Comparison of ENCODE assay signal across 10 cellular contexts in the genomic region with DNA sequence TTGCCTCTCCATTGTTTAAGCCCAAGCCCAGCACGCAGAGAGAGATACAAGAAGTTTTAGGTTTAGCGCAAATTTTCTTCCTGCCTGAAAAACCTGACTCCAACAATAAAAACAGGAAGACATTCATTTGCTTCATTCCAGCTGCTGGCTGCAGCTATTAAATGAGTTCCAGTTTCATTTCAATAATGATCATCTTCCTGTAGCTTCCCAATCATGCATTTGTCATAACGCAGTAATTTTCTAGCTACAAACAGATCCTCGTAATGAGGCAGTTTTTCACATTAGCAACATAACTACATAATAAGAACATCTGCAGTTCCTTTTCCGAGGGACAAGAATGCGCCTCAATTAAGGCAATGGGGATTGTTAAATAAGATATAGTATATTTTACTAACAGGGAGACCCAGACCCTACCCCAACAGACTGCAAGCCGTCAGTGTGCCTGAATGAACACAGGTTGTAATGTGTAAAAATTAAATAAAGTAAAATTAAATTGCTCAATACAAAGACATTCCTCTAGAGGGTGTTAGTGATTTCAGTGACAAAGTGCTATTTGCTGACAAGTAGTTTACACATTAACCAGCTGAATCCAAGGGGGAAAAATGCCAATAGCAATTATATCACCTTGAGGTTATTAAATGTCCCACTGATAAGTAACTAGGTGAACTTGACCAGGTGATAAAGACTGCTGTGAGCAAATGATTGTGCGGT.
DNase-seq lines count a peak whose midpoint lies in the region; ATAC-seq, FAIRE-seq and TF ChIP-seq lines count a peak whose summit lies in the region.
"Had no signal": no experiment of that assay in that cellular context is flagged by ENCODE, and none has a peak within 500 bp of the region (broad histone marks: within the 10 kb centered on the region; RNA-seq: fewer than 3 reads in every experiment).

No MANE protein-coding gene starts in this region.

- POLR2A ChIA-PET in MCF 10A (lab: Yijun Ruan, JAX) = interaction anchor here (0.7 to 1.5 kb wide), 3 partner anchors 256 to 277 kb away, joined by 3 to 12 read pairs (median 4); partner anchors contain the start of gene C10orf143

- FAIRE-seq in GM12891 (lab: Jason Lieb, UNC) = no peak

- CTCF ChIA-PET in MCF 10A (lab: Yijun Ruan, JAX) (interaction anchor here (0.6 to 4.0 kb wide), 30 partner anchors 8 to 1645 kb away, joined by 3 to 31 read pairs (median 4); partner anchors contain the start of gene C10orf143), mammary epithelial cell (lab: Charles Lee; ENCODE audit: low non-redundant PET) (no interaction called here)

- H3K4me1 Mint-ChIP-seq in MCF 10A (ENCODE audit: insufficient read depth, unreplicated experiment) = no peaks in the 10 kb centered on the region
- H3K4me1 Mint-ChIP-seq: CD4-positive, CD25-positive, alpha-beta regulatory T cell had no signal

- no peak overlapping the region for H3K4me2 ChIP-seq in mammary epithelial cell (ENCODE audit: insufficient read depth, low read depth, low read length)
- H3K4me2 ChIP-seq in hepatocyte = peak overlapping the region; percentile 63

- intact Hi-C loops in MCF 10A (cut with micrococcal nuclease) (loop anchor here (1.0 to 10.0 kb wide), 3 partner anchors 191 to 273 kb away; no protein-coding TSS in a partner anchor), mammary epithelial cell (cut with micrococcal nuclease) (no loop called here)

- in situ Hi-C loops in mammary epithelial cell (cut with MboI; ENCODE audit: low sequenced_read_pairs in 2 of 2) = no loop called here

- ATAC-seq in upper lobe of left lung (ENCODE audit: low FRiP score in 2 of 2) = no peak

- H3K9me3 Mint-ChIP-seq in MCF 10A (ENCODE audit: unreplicated experiment) = peaks cover 5% of the 10 kb centered on the region
- H3K9me3 Mint-ChIP-seq: CD4-positive, CD25-positive, alpha-beta regulatory T cell had no signal

- TF ChIP-seq CTCF in MCF 10A (IDR thresholded peaks at IDR 0.05; ENCODE audit: unreplicated experiment) = peak; percentile 13
- TF ChIP-seq CTCF in mammary epithelial cell (conservative IDR thresholded peaks at IDR 0.05 in 1 of 2, IDR thresholded peaks at IDR 0.05 in 1 of 2; ENCODE audit: extremely low read depth in 1 of 2, insufficient read depth in 1 of 2, low read depth in 1 of 2, low read length in 2 of 2) = no peak
- peak in 4 of 6 experiments; percentile 23 to 69 (median 62) for TF ChIP-seq CTCF in Peyer's patch (IDR thresholded peaks at IDR 0.05)
- peak; percentile 43 for TF ChIP-seq CTCF in hepatocyte (IDR thresholded peaks at IDR 0.05; ENCODE audit: poor library complexity)
- TF ChIP-seq CTCF in upper lobe of left lung (IDR thresholded peaks at IDR 0.05) = peak in 4 of 6 experiments; percentile 11 to 39 (median 26)

- H3K4me3 ChIP-seq in mammary epithelial cell (replicated peaks in 1 of 3; ENCODE audit: insufficient read depth in 1 of 3, low read depth in 2 of 3, low read length in 3 of 3) = no peak overlapping the region
- H3K4me3 ChIP-seq in Peyer's patch = peak overlapping the region in 2 of 4 donors; percentile 13 to 26
- H3K4me3 ChIP-seq in hepatocyte = no peak overlapping the region
- H3K4me3 ChIP-seq in upper lobe of left lung = peak overlapping the region in 1 of 4 donors; percentile 17
- H3K4me3 ChIP-seq: SJSA1 had no signal

- H3K27ac ChIP-seq in mammary epithelial cell (ENCODE audit: insufficient read depth, low read depth, low read length) (no peak overlapping the region), Peyer's patch (no peak overlapping the region), hepatocyte (peak overlapping the region; percentile 18), upper lobe of left lung (no peak overlapping the region)
- H3K27ac ChIP-seq: SJSA1 had no signal

- H3K27me3 Mint-ChIP-seq in MCF 10A (ENCODE audit: insufficient read depth, unreplicated experiment) = no peaks in the 10 kb centered on the region

- H3K27me3 ChIP-seq in mammary epithelial cell (ENCODE audit: insufficient read depth, low read length) (no peaks in the 10 kb centered on the region), Peyer's patch (no peaks in the 10 kb centered on the region), hepatocyte (peaks cover 5% of the 10 kb centered on the region), upper lobe of left lung (no peaks in the 10 kb centered on the region)
- H3K27me3 ChIP-seq: SJSA1 had no signal

- H4K20me1 ChIP-seq in mammary epithelial cell (ENCODE audit: insufficient read depth, low read length) (no peaks in the 10 kb centered on the region), hepatocyte (ENCODE audit: insufficient read depth, poor library complexity, severe bottlenecking) (no peaks in the 10 kb centered on the region)

- no peaks in the 10 kb centered on the region for H3K36me3 Mint-ChIP-seq in MCF 10A (ENCODE audit: insufficient read depth, unreplicated experiment)
- H3K36me3 Mint-ChIP-seq: CD4-positive, CD25-positive, alpha-beta regulatory T cell had no signal

- no peaks in the 10 kb centered on the region for H3K9me2 ChIP-seq in hepatocyte (replicated peaks; ENCODE audit: insufficient read depth)

- no peaks in the 10 kb centered on the region for H3K79me2 ChIP-seq in mammary epithelial cell (ENCODE audit: insufficient read depth, low read length)
- H3K79me2 ChIP-seq in hepatocyte = no peaks in the 10 kb centered on the region

- H3K9me3 ChIP-seq in mammary epithelial cell (replicated peaks; ENCODE audit: insufficient read depth, low read length) (peaks cover 43% of the 10 kb centered on the region), Peyer's patch (peaks cover 0 to 3% (median 0%) of the 10 kb centered on the region in 4 donors), hepatocyte (ENCODE audit: low read depth) (no peaks in the 10 kb centered on the region), upper lobe of left lung (peaks cover 0 to 6% (median 0%) of the 10 kb centered on the region in 4 donors)

- no peak for TF ChIP-seq EP300 in upper lobe of left lung (IDR thresholded peaks at IDR 0.05)

- H3K9ac ChIP-seq in mammary epithelial cell (ENCODE audit: insufficient read depth, low read length) = no peak overlapping the region

- WGBS in mammary epithelial cell (ENCODE audit: low coverage, missing lambda C conversion rate) = 62% methylated on average over 8 of the region's 8 CpGs
- 41% methylated on average over 8 of the region's 8 CpGs for WGBS in hepatocyte (ENCODE audit: low lambda C conversion rate, missing lambda C conversion rate)
- WGBS in upper lobe of left lung, 2 donors = 29 to 30% methylated on average over 8 of the region's 8 CpGs

- dilution Hi-C loops in mammary epithelial cell (cut with HindIII; ENCODE audit: low sequenced_read_pairs) = no loop called here

- DNase-seq in MCF 10A (ENCODE audit: unreplicated experiment) (peak; percentile 5), mammary epithelial cell (no peak), Peyer's patch (no peak), hepatocyte (ENCODE audit: low spot score) (peak; percentile 64), upper lobe of left lung (no peak), anterior cingulate cortex (lab: John Stamatoyannopoulos, UW) (no peak), GM12891 (ENCODE audit: insufficient read length, low spot score) (no peak), NCI-H2107 (lab: John Stamatoyannopoulos, UW) (no peak)
- DNase-seq: CD4-positive, CD25-positive, alpha-beta regulatory T cell had no signal

- no peak overlapping the region for H3K4me3 Mint-ChIP-seq in MCF 10A (ENCODE audit: unreplicated experiment)
- H3K4me3 Mint-ChIP-seq: CD4-positive, CD25-positive, alpha-beta regulatory T cell had no signal

- BruUV-seq in MCF 10A (replicated peaks; lab: Mats Ljungman, UMichigan) = no TSS peak
- BruUV-seq in mammary epithelial cell (replicated peaks; lab: Mats Ljungman, UMichigan) = no TSS peak

- TF ChIP-seq POLR2A in Peyer's patch (IDR thresholded peaks at IDR 0.05) = no peak
- no peak for TF ChIP-seq POLR2A in upper lobe of left lung (IDR thresholded peaks at IDR 0.05)
- no peak for TF ChIP-seq POLR2A in GM12891 (IDR thresholded peaks at IDR 0.05; ENCODE audit: low read depth, low read length)

- H2AFZ ChIP-seq in mammary epithelial cell (ENCODE audit: low read depth, low read length) (no peak overlapping the region), hepatocyte (peak overlapping the region; percentile 17)

- H3K27ac Mint-ChIP-seq in MCF 10A (ENCODE audit: low read depth, unreplicated experiment) = no peak overlapping the region
- H3K27ac Mint-ChIP-seq: CD4-positive, CD25-positive, alpha-beta regulatory T cell had no signal

- H3K36me3 ChIP-seq in mammary epithelial cell (ENCODE audit: insufficient read depth, low read length) = no peaks in the 10 kb centered on the region
- H3K36me3 ChIP-seq in Peyer's patch = no peaks in the 10 kb centered on the region
- H3K36me3 ChIP-seq in hepatocyte (replicated peaks; ENCODE audit: insufficient read depth, low read depth) = no peaks in the 10 kb centered on the region
- no peaks in the 10 kb centered on the region for H3K36me3 ChIP-seq in upper lobe of left lung
- H3K36me3 ChIP-seq: SJSA1 had no signal

- H3K4me1 ChIP-seq in mammary epithelial cell (ENCODE audit: insufficient read depth, low read length) (no peaks in the 10 kb centered on the region), Peyer's patch (peaks cover 0 to 5% (median 0%) of the 10 kb centered on the region in 4 donors), hepatocyte (ENCODE audit: insufficient read depth) (peaks cover 8% of the 10 kb centered on the region), upper lobe of left lung (peaks cover 3 to 8% (median 7%) of the 10 kb centered on the region in 4 donors)
- H3K4me1 ChIP-seq: SJSA1 had no signal

TF ChIP-seq in GM12891, 5 proteins besides CTCF, POLR2A, EP300 and RAD21:
- TF ChIP-seq TAF1 (IDR thresholded peaks at IDR 0.05; ENCODE audit: low read depth, low read length) (no peak), SPI1 (IDR thresholded peaks at IDR 0.05; ENCODE audit: low read depth, low read length) (no peak)

Comparison
In these comparisons a context has a peak if more than half of its experiments do, and no peak if none do; other contexts are left out.
1. DNase-seq: peak in MCF 10A (single experiment) and hepatocyte (single experiment); none in mammary epithelial cell (single experiment), Peyer's patch (0 of 3), upper lobe of left lung (0 of 2), anterior cingulate cortex (0 of 58), GM12891 (single experiment) and NCI-H2107 (single experiment).
2. CTCF ChIP-seq: peak in MCF 10A (single experiment), Peyer's patch (4 of 6), hepatocyte (single experiment) and upper lobe of left lung (4 of 6); none in mammary epithelial cell (0 of 2).